ENCODE assay signal across 8 cellular contexts in genomic region chr9:33473643-33474352, GRCh38. TPM values are rescaled to one million over a fixed set of nuclear protein-coding genes. Genes with fewer than 3 reads are reported as not detected.
A peak's percentile ranks its signal among the peaks of the same experiment; 100 is the strongest.
DNase-seq lines count a peak whose midpoint lies in the region; ATAC-seq, FAIRE-seq and TF ChIP-seq lines count a peak whose summit lies in the region.

TSS of gene NOL6 (minus strand) at chr9:33473924. CDS start at chr9:33473842, 82 bp downstream.

- H2AFZ ChIP-seq in keratinocyte (ENCODE audit: control insufficient read depth, low read length), result peak within 1 kb of the TSS; percentile 84

- H3K9ac ChIP-seq in keratinocyte (ENCODE audit: control insufficient read depth, extremely low read depth, insufficient read depth, low read length), result peak within 1 kb of the TSS; percentile 88

- peak; percentile 84 for FAIRE-seq in keratinocyte (lab: Jason Lieb, UNC)

- H3K36me3 ChIP-seq in keratinocyte (ENCODE audit: control insufficient read depth in 2 of 2, extremely low read depth in 1 of 2, insufficient read depth in 2 of 2, low read length in 2 of 2), result peaks cover 20 to 23% of the 10 kb centered on the region in 2 experiments

- dilution Hi-C loops in keratinocyte (cut with MboI; ENCODE audit: extremely low pct_ligation_motif_present, low sequenced_read_pairs), result no loop called here

- peak; percentile 85 for TF ChIP-seq POLR2A in GM19193 (IDR thresholded peaks at IDR 0.05; ENCODE audit: extremely low read depth, insufficient read depth, insufficient read length)

- H3K4me3 ChIP-seq in keratinocyte (ENCODE audit: control insufficient read depth in 2 of 3, extremely low read depth in 1 of 3, insufficient read depth in 2 of 3, low read depth in 1 of 3, low read length in 3 of 3), result peak within 1 kb of the TSS; percentile 65 to 99 (median 99)

- peaks cover 42% of the 10 kb centered on the region for H3K79me2 ChIP-seq in keratinocyte (ENCODE audit: control insufficient read depth, insufficient read depth, low read length)

- H3K4me3 Mint-ChIP-seq in chondrocyte (ENCODE audit: unreplicated experiment), result peak within 1 kb of the TSS; percentile 99

- peaks cover 19% of the 10 kb centered on the region for H3K4me1 ChIP-seq in keratinocyte (ENCODE audit: control insufficient read depth, extremely low read depth, insufficient read depth, low read length)

- TF ChIP-seq CTCF in chondrocyte (IDR thresholded peaks at IDR 0.05) (no peak), keratinocyte (optimal IDR thresholded peaks at IDR 0.05 in 1 of 3, IDR thresholded peaks at IDR 0.05 in 1 of 3, conservative IDR thresholded peaks at IDR 0.05 in 1 of 3; ENCODE audit: extremely low read depth in 1 of 3, insufficient read depth in 2 of 3, low read length in 3 of 3) (no peak)

- H3K27ac Mint-ChIP-seq in chondrocyte (ENCODE audit: unreplicated experiment), result peak within 1 kb of the TSS; percentile 96

- peaks cover 13% of the 10 kb centered on the region for H3K36me3 Mint-ChIP-seq in chondrocyte (ENCODE audit: low read depth)

- H3K27me3 Mint-ChIP-seq in chondrocyte (ENCODE audit: low read depth), result no peaks in the 10 kb centered on the region

- H3K4me1 Mint-ChIP-seq in chondrocyte (ENCODE audit: low read depth), result peaks cover 30% of the 10 kb centered on the region

- H3K4me2 ChIP-seq in keratinocyte (ENCODE audit: control insufficient read depth, extremely low read depth, insufficient read depth, low read depth, low read length), result peak within 1 kb of the TSS; percentile 88

- DNase-seq in AML-193 (lab: John Stamatoyannopoulos, UW) (peak; percentile 95 to 97), NCI-H510A treated with DMSO at 0.1 percent for 48 hours (lab: John Stamatoyannopoulos, UW) (peak; percentile 95), chondrocyte (ENCODE audit: low spot score) (peak; percentile 97), keratinocyte (ENCODE audit: low read depth, low spot score) (peak; percentile 99)
- DNase-seq in activated CD4-positive, alpha-beta T cell treated with anti-CD3 and anti-CD28 coated beads for 24 hours (ENCODE audit: low read depth in 2 of 2), result peak; percentile 94 to 95
- peak; percentile 94 to 95 for DNase-seq in stimulated activated CD4-positive, alpha-beta T cell treated with anti-CD3 and anti-CD28 coated beads, Interleukin-15, amount 100 ng/mL, for 1 hour (ENCODE audit: low read depth in 1 of 2, low spot score in 1 of 2)

- H3K27me3 ChIP-seq in keratinocyte (ENCODE audit: control insufficient read depth, extremely low read depth, insufficient read depth, low read length), result no peaks in the 10 kb centered on the region

- H3K27ac ChIP-seq in keratinocyte (ENCODE audit: control insufficient read depth, insufficient read depth, low read length), result peak within 1 kb of the TSS; percentile 84

- no peaks in the 10 kb centered on the region for H4K20me1 ChIP-seq in keratinocyte (ENCODE audit: control insufficient read depth, extremely low read depth, insufficient read depth, low read length)

- no peaks in the 10 kb centered on the region for H3K9me1 ChIP-seq in keratinocyte (ENCODE audit: control insufficient read depth, extremely low read depth, insufficient read depth, low read length)

- no peaks in the 10 kb centered on the region for H3K9me3 ChIP-seq in keratinocyte (ENCODE audit: control insufficient read depth, low read depth, low read length)

- peak; percentile 98 for ATAC-seq in HG03439 (IDR thresholded peaks at IDR 0.05; ENCODE audit: unreplicated experiment)

- H3K9me3 Mint-ChIP-seq in chondrocyte (ENCODE audit: low read depth), result no peaks in the 10 kb centered on the region

RNA-seq across cellular contexts. Expression of gene NOL6, which starts in this region (rescaled TPM):
- 30.4 to 48.1 TPM (median 31.1 TPM) in 3 replicates for total RNA-seq in chondrocyte
- 51.8 to 93.3 TPM (median 63.6 TPM) in 3 replicates for polyA plus RNA-seq in keratinocyte
- 17.5 TPM for polyA plus RNA-seq in keratinocyte (2011; ENCODE audit: low read depth)
- polyA plus RNA-seq in keratinocyte (2011; cell fraction: cytosol; rRNA removed), result 41.5 and 49.7 TPM in 2 replicates
- 113 and 128 TPM in 2 replicates for polyA plus RNA-seq in keratinocyte (2011; cell fraction: nucleus; rRNA removed)
- 26.3 and 80.4 TPM in 2 replicates for polyA plus RNA-seq in keratinocyte (2012; ENCODE audit: low replicate concordance)
- polyA minus RNA-seq in keratinocyte, result 76.3 to 184 TPM (median 102 TPM) in 3 replicates
- 73.7 TPM for polyA minus RNA-seq in keratinocyte (2011; cell fraction: cytosol; rRNA and poly(A)+ RNA removed)
- 81.7 and 90.1 TPM in 2 replicates for polyA minus RNA-seq in keratinocyte (2011; cell fraction: nucleus; rRNA and poly(A)+ RNA removed)

Comparison
In these comparisons a context has a peak if more than half of its experiments do, and no peak if none do; other contexts are left out.
1. Peak in every context shown above with its lines: DNase-seq, ATAC-seq, H3K4me3 ChIP-seq and H3K27ac ChIP-seq.